ENCODE assay signal across 13 cellular contexts in the genomic region with DNA sequence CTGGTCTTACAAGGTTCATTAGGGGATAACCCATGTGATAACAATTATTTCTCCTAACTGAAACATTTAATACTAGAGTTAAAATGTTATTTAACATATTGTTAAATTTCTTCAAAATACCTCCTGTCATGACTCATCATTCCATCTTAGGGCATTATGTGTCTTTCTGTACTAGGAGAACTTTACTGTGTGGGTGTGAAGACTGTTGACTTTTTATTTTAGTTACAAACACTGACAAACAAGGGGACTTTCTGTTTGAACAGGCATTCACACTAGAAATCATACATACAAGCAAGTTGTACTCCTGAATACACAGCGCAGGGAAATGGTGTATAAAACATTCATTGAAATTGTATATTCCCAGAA.
DNase-seq lines count a peak whose midpoint lies in the region; ATAC-seq, FAIRE-seq and TF ChIP-seq lines count a peak whose summit lies in the region.
"Had no signal": no experiment of that assay in that cellular context is flagged by ENCODE, and none has a peak within 500 bp of the region (broad histone marks: within the 10 kb centered on the region; RNA-seq: fewer than 3 reads in every experiment).

No MANE protein-coding gene starts in this region.

- no peak for ATAC-seq in CD4-positive, CD25-positive, alpha-beta regulatory T cell (ENCODE audit: low read depth in 2 of 2)
- ATAC-seq in GM19035 (IDR thresholded peaks at IDR 0.05; ENCODE audit: unreplicated experiment) (peak; percentile 43), HG02884 (IDR thresholded peaks at IDR 0.05; ENCODE audit: unreplicated experiment) (peak; percentile 59)
- ATAC-seq: HepG2 had no signal

- H3K27me3 ChIP-seq in CD4-positive, CD25-positive, alpha-beta regulatory T cell (ENCODE audit: control insufficient read depth, insufficient read depth, low read length): no peaks in the 10 kb centered on the region
- H3K27me3 ChIP-seq in astrocyte (ENCODE audit: insufficient read depth, low read length) (no peaks in the 10 kb centered on the region), esophagus muscularis mucosa (no peaks in the 10 kb centered on the region)

- H3K9me3 Mint-ChIP-seq in CD4-positive, CD25-positive, alpha-beta regulatory T cell: no peaks in the 10 kb centered on the region
- no peaks in the 10 kb centered on the region for H3K9me3 Mint-ChIP-seq in astrocyte (ENCODE audit: unreplicated experiment)
- H3K9me3 Mint-ChIP-seq: H9 had no signal

- H2AFZ ChIP-seq in astrocyte (ENCODE audit: low read depth, low read length): no peak overlapping the region

- H3K4me1 Mint-ChIP-seq in CD4-positive, CD25-positive, alpha-beta regulatory T cell: peaks cover 10 to 32% (median 16%) of the 10 kb centered on the region in 4 donors
- H3K4me1 Mint-ChIP-seq in astrocyte (ENCODE audit: low read depth, unreplicated experiment): peaks cover 29% of the 10 kb centered on the region

- no peaks in the 10 kb centered on the region for H3K9me3 ChIP-seq in CD4-positive, CD25-positive, alpha-beta regulatory T cell (ENCODE audit: control insufficient read depth in 2 of 2, low read length in 2 of 2)
- H3K9me3 ChIP-seq in astrocyte (ENCODE audit: insufficient read depth, low read depth, low read length): no peaks in the 10 kb centered on the region
- no peaks in the 10 kb centered on the region for H3K9me3 ChIP-seq in esophagus muscularis mucosa
- no peaks in the 10 kb centered on the region for H3K9me3 ChIP-seq in kidney (ENCODE audit: control insufficient read depth in 1 of 2, low read length in 2 of 2)

- no peak overlapping the region for H3K4me2 ChIP-seq in astrocyte (ENCODE audit: low read length)

- 91% methylated on average over 1 of the region's 1 CpG for WGBS in esophagus muscularis mucosa

- H3K36me3 ChIP-seq in CD4-positive, CD25-positive, alpha-beta regulatory T cell (ENCODE audit: control insufficient read depth, insufficient read depth, low read length): no peaks in the 10 kb centered on the region
- H3K36me3 ChIP-seq in astrocyte (ENCODE audit: insufficient read depth, low read length) (no peaks in the 10 kb centered on the region), esophagus muscularis mucosa (peaks cover 0 to 2% (median 0%) of the 10 kb centered on the region in 4 donors), kidney (ENCODE audit: control insufficient read depth in 1 of 2, insufficient read depth in 2 of 2, low read length in 2 of 2) (no peaks in the 10 kb centered on the region)

- no peak overlapping the region for H3K9ac ChIP-seq in astrocyte (ENCODE audit: low read length)
- no peak overlapping the region for H3K9ac ChIP-seq in kidney (ENCODE audit: low read length in 2 of 2)

- no peak overlapping the region for H3K27ac ChIP-seq in CD4-positive, CD25-positive, alpha-beta regulatory T cell (ENCODE audit: insufficient read depth, low read length, poor library complexity, severe bottlenecking)
- H3K27ac ChIP-seq in astrocyte (ENCODE audit: low read depth, low read length) (no peak overlapping the region), esophagus muscularis mucosa (replicated peaks in 1 of 4) (no peak overlapping the region), kidney (ENCODE audit: low read depth in 2 of 2, low read length in 2 of 2) (no peak overlapping the region)
- H3K27ac ChIP-seq: skin epidermis had no signal

- no peak for DNase-seq in CD4-positive, CD25-positive, alpha-beta regulatory T cell
- no peak for DNase-seq in astrocyte (ENCODE audit: low read depth)
- no peak for DNase-seq in GM12892 (ENCODE audit: insufficient read length)
- no peak for DNase-seq in esophagus muscularis mucosa (ENCODE audit: extremely low spot score)
- DNase-seq in kidney: no peak
- DNase-seq in SHP77 (lab: John Stamatoyannopoulos, UW): no peak
- DNase-seq: H9, NCI-H1930 had no signal

- H3K79me2 ChIP-seq in astrocyte (ENCODE audit: insufficient read depth, low read length): peaks cover 3% of the 10 kb centered on the region

- no peaks in the 10 kb centered on the region for H3K27me3 Mint-ChIP-seq in CD4-positive, CD25-positive, alpha-beta regulatory T cell
- H3K27me3 Mint-ChIP-seq in astrocyte (ENCODE audit: low read depth, unreplicated experiment): no peaks in the 10 kb centered on the region
- H3K27me3 Mint-ChIP-seq: brain had no signal

- H3K36me3 Mint-ChIP-seq in CD4-positive, CD25-positive, alpha-beta regulatory T cell: peaks cover 26% of the 10 kb centered on the region
- H3K36me3 Mint-ChIP-seq in astrocyte (ENCODE audit: low read depth, unreplicated experiment): no peaks in the 10 kb centered on the region

- no peak for TF ChIP-seq EP300 in esophagus muscularis mucosa (IDR thresholded peaks at IDR 0.05)

- intact Hi-C loops in esophagus muscularis mucosa (cut with DNase I) (no loop called here), kidney (cut with DNase I) (no loop called here)

- TF ChIP-seq CTCF in astrocyte (IDR thresholded peaks at IDR 0.05; ENCODE audit: insufficient read depth, low read depth, low read length): no peak
- TF ChIP-seq CTCF in esophagus muscularis mucosa (IDR thresholded peaks at IDR 0.05): no peak
- TF ChIP-seq CTCF in kidney (IDR thresholded peaks at IDR 0.05; ENCODE audit: borderline replicate concordance, extremely low read depth, insufficient read depth): no peak

- no peak overlapping the region for H3K4me3 Mint-ChIP-seq in CD4-positive, CD25-positive, alpha-beta regulatory T cell
- no peak overlapping the region for H3K4me3 Mint-ChIP-seq in astrocyte (ENCODE audit: unreplicated experiment)
- H3K4me3 Mint-ChIP-seq: brain, H9 had no signal

- TF ChIP-seq POLR2A in GM12892 (IDR thresholded peaks at IDR 0.05; ENCODE audit: low read depth, low read length): no peak
- TF ChIP-seq POLR2A in esophagus muscularis mucosa (IDR thresholded peaks at IDR 0.05; ENCODE audit: low read depth): no peak

- no peak overlapping the region for H3K4me3 ChIP-seq in CD4-positive, CD25-positive, alpha-beta regulatory T cell (ENCODE audit: low read depth, low read length)
- H3K4me3 ChIP-seq in astrocyte (ENCODE audit: insufficient read depth, low read depth, low read length) (no peak overlapping the region), esophagus muscularis mucosa (no peak overlapping the region), kidney (ENCODE audit: low read length in 2 of 2) (no peak overlapping the region)
- H3K4me3 ChIP-seq: skin epidermis had no signal

- H3K4me1 ChIP-seq in CD4-positive, CD25-positive, alpha-beta regulatory T cell (ENCODE audit: control insufficient read depth, insufficient read depth, low read length, poor library complexity, severe bottlenecking): no peaks in the 10 kb centered on the region
- H3K4me1 ChIP-seq in astrocyte (ENCODE audit: insufficient read depth, low read length) (no peaks in the 10 kb centered on the region), esophagus muscularis mucosa (peaks cover 18 to 50% (median 20%) of the 10 kb centered on the region in 4 donors), kidney (ENCODE audit: control insufficient read depth in 1 of 2, insufficient read depth in 1 of 2, low read depth in 1 of 2, low read length in 2 of 2) (no peaks in the 10 kb centered on the region)

- no peaks in the 10 kb centered on the region for H4K20me1 ChIP-seq in astrocyte (ENCODE audit: insufficient read depth, low read length)

- no peak for FAIRE-seq in astrocyte (lab: Jason Lieb, UNC)
- FAIRE-seq in GM12892 (lab: Jason Lieb, UNC): no peak
- no peak for FAIRE-seq in kidney (lab: Jason Lieb, UNC)
- FAIRE-seq: HepG2 had no signal

- H3K27ac Mint-ChIP-seq in CD4-positive, CD25-positive, alpha-beta regulatory T cell: peak overlapping the region in 2 of 3 donors; percentile 18 to 19
- H3K27ac Mint-ChIP-seq in astrocyte (ENCODE audit: unreplicated experiment): peak overlapping the region; percentile 60
- H3K27ac Mint-ChIP-seq: brain, H9 had no signal

Comparison
In these comparisons a context has a peak if more than half of its experiments do, and no peak if none do; other contexts are left out.
1. ATAC-seq: peak in GM19035 (single experiment) and HG02884 (single experiment); none in CD4-positive, CD25-positive, alpha-beta regulatory T cell (0 of 2).